17 cellular contexts compared by ENCODE assay signal in the genomic region with DNA sequence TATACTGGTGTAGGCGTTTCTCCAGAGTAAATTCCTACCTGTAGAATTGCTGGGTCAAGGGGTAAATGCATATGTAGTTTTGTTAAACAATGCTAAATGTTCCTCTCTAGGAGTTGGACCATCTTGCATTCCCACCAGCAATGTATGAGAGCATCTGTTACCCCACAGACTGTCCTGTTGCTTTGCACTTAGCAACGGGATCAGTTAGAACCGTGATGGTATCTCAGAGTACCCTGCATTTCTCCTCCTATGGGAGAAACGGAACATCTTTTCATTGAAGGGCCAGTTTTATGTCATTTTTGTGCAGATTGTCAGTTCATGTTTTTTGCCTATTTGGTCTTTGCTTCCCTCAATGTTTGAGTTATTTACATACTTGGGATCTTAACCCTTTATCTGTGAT. TPM values are rescaled to one million over a fixed set of nuclear protein-coding genes. Genes with fewer than 3 reads are reported as not detected.
A peak's percentile ranks its signal among the peaks of the same experiment; 100 is the strongest.
DNase-seq lines count a peak whose midpoint lies in the region; ATAC-seq, FAIRE-seq and TF ChIP-seq lines count a peak whose summit lies in the region.
"Had no signal": no experiment of that assay in that cellular context is flagged by ENCODE, and none has a peak within 500 bp of the region (broad histone marks: within the 10 kb centered on the region; RNA-seq: fewer than 3 reads in every experiment).

No MANE protein-coding gene starts in this region.

- TF ChIP-seq RAD21 in HepG2 (CRISPR knock-in tag; IDR thresholded peaks at IDR 0.05) = no peak

- TSS peak; percentile 59 for BruUV-seq in HepG2 (replicated peaks; lab: Mats Ljungman, UMichigan)

- peak overlapping the region; percentile 25; the same call in 1 of the 2 replicates for H3K9ac ChIP-seq in HepG2 (ENCODE audit: insufficient read depth, low read depth, low read length)

- H2AFZ ChIP-seq in HepG2 (ENCODE audit: low read length) = no peak overlapping the region

- H3K27me3 ChIP-seq in HepG2 (ENCODE audit: control insufficient read depth in 1 of 2, insufficient read depth in 2 of 2, low read length in 2 of 2) (no peaks in the 10 kb centered on the region), right lobe of liver (no peaks in the 10 kb centered on the region)
- H3K27me3 ChIP-seq: BLaER1 treated with 17β-estradiol and CSF1 and Interleukin-3, amounts not matched to agents 10 nM and 100 nM; uterus had no signal

- H3K27ac ChIP-seq in HepG2 (ENCODE audit: extremely low read length, insufficient read depth, low read length) (peak overlapping the region; percentile 69), right lobe of liver (no peak overlapping the region)

- 31% methylated on average over 4 of the region's 4 CpGs for WGBS in HepG2 (ENCODE audit: low lambda C conversion rate)
- 78% methylated on average over 3 of the region's 4 CpGs for WGBS in right lobe of liver (ENCODE audit: insufficient coverage, low coverage, low lambda C conversion rate, missing lambda C conversion rate)

- H3K9me3 Mint-ChIP-seq in activated B cell treated with CpG ODN at 0.5 μM for 24 hours = no peaks in the 10 kb centered on the region
- H3K9me3 Mint-ChIP-seq in immature natural killer cell = no peaks in the 10 kb centered on the region

- H3K9me3 ChIP-seq in HepG2 (ENCODE audit: low read length) = no peaks in the 10 kb centered on the region
- no peaks in the 10 kb centered on the region for H3K9me3 ChIP-seq in right lobe of liver
- H3K9me3 ChIP-seq: BLaER1 treated with 17β-estradiol and CSF1 and Interleukin-3, amounts not matched to agents 10 nM and 100 nM; gastroesophageal sphincter; uterus had no signal

- H3K36me3 ChIP-seq in HepG2 (replicated peaks in 1 of 2; ENCODE audit: control insufficient read depth in 1 of 2, insufficient read depth in 2 of 2, low read length in 2 of 2) (no peaks in the 10 kb centered on the region), right lobe of liver (no peaks in the 10 kb centered on the region)
- H3K36me3 ChIP-seq: BLaER1 treated with 17β-estradiol and CSF1 and Interleukin-3, amounts not matched to agents 10 nM and 100 nM; gastroesophageal sphincter; uterus had no signal

- H3K4me3 Mint-ChIP-seq in activated B cell treated with CpG ODN at 0.5 μM for 24 hours (peak overlapping the region; percentile 48), immature natural killer cell (peak overlapping the region; percentile 52 to 75 (median 68))

- H3K36me3 Mint-ChIP-seq in activated B cell treated with CpG ODN at 0.5 μM for 24 hours (ENCODE audit: low read depth) (no peaks in the 10 kb centered on the region), immature natural killer cell (no peaks in the 10 kb centered on the region)

- intact Hi-C loops in HepG2 (cut with micrococcal nuclease; ENCODE audit: unreplicated experiment) = loop anchor here (5.0 kb wide), 1 partner anchor 84 kb away; a partner anchor contains a TSS
- intact Hi-C loops in right lobe of liver (cut with DNase I) = no loop called here
- intact Hi-C loops in activated B cell treated with CpG ODN at 0.5 μM for 24 hours (cut with micrococcal nuclease) = loop anchor here (10.0 kb wide), 1 partner anchor 834 kb away; a partner anchor contains a TSS

- H3K4me1 ChIP-seq in HepG2 (ENCODE audit: insufficient read depth, low read length) (peaks cover 60% of the 10 kb centered on the region), right lobe of liver (peaks cover 0 to 12% (median 4%) of the 10 kb centered on the region in 4 donors)
- H3K4me1 ChIP-seq: uterus had no signal

- FAIRE-seq in HepG2 (lab: Jason Lieb, UNC) = no peak
- FAIRE-seq: GM18507, islet of Langerhans had no signal

- no peak for TF ChIP-seq EP300 in HepG2 (IDR thresholded peaks at IDR 0.05; ENCODE audit: low read depth in 2 of 2, low read length in 2 of 2)
- TF ChIP-seq EP300 in HepG2 (CRISPR knock-in tag; IDR thresholded peaks at IDR 0.05; ENCODE audit: borderline replicate concordance) = no peak

- H3K4me1 Mint-ChIP-seq in activated B cell treated with CpG ODN at 0.5 μM for 24 hours = peaks cover 8% of the 10 kb centered on the region
- H3K4me1 Mint-ChIP-seq in immature natural killer cell = peaks cover 10% of the 10 kb centered on the region in 2 donors

- H3K4me3 ChIP-seq in HepG2 (replicated peaks in 1 of 3; ENCODE audit: insufficient read depth in 1 of 3, low read depth in 2 of 3, low read length in 3 of 3) = peak overlapping the region in 1 of 3 experiments; percentile 11; a peak in 1 of 6 replicates
- no peak overlapping the region for H3K4me3 ChIP-seq in right lobe of liver

- POLR2A ChIA-PET in HepG2 (lab: Yijun Ruan, JAX) = interaction anchor here (1.4 to 2.7 kb wide), 3 partner anchors 9 to 13 kb away, joined by 5 to 25 read pairs (median 11); no protein-coding TSS in a partner anchor
- POLR2A ChIA-PET in activated B cell treated with CpG ODN at 0.5 μM for 24 hours (lab: Charles Lee) = interaction anchor here (1.2 to 1.9 kb wide), 3 partner anchors 22 to 838 kb away, joined by 3 to 16 read pairs (median 3); a partner anchor contains a TSS

- H3K79me2 ChIP-seq in HepG2 (ENCODE audit: insufficient read depth, low read length) = no peaks in the 10 kb centered on the region

- H3K27ac Mint-ChIP-seq in activated B cell treated with CpG ODN at 0.5 μM for 24 hours = peak overlapping the region; percentile 59
- H3K27ac Mint-ChIP-seq in immature natural killer cell = peak overlapping the region in 5 of 6 donors; percentile 3 to 78 (median 68)

- H3K4me2 ChIP-seq in HepG2 (ENCODE audit: low read depth, low read length) = peak overlapping the region; percentile 76

- DNase-seq in HepG2 (ENCODE audit: low spot score) (no peak), right lobe of liver (no peak), activated B cell treated with CpG ODN at 0.5 μM for 24 hours (no peak), immature natural killer cell (no peak), cerebellar nuclear complex (lab: John Stamatoyannopoulos, UW) (no peak), omental fat pad (ENCODE audit: low spot score) (no peak), NCI-H2227 (lab: John Stamatoyannopoulos, UW; ENCODE audit: unreplicated experiment) (no peak)
- DNase-seq: GF-D8, GOT3, NCI-H1694, NCI-H510A treated with DMSO at 0.1 percent for 48 hours, uterus had no signal

- no peak for TF ChIP-seq CTCF in HepG2 (CRISPR knock-in tag; IDR thresholded peaks at IDR 0.05)
- TF ChIP-seq CTCF in right lobe of liver (IDR thresholded peaks at IDR 0.05) = no peak
- no peak for TF ChIP-seq CTCF in activated B cell treated with CpG ODN at 0.5 μM for 24 hours (IDR thresholded peaks at IDR 0.05)
- TF ChIP-seq CTCF in omental fat pad (IDR thresholded peaks at IDR 0.05) = no peak

- CTCF ChIA-PET in HepG2 (lab: Yijun Ruan, JAX; ENCODE audit: low intra/inter-chr PET ratio, low total read pairs) (interaction anchor here (1.3 kb wide), 1 partner anchor 20 kb away, joined by 3 read pairs; no protein-coding TSS in a partner anchor), activated B cell treated with CpG ODN at 0.5 μM for 24 hours (lab: Charles Lee) (interaction anchor here (1.0 to 3.7 kb wide), 3 partner anchors 9 to 50 kb away, joined by 4 to 24 read pairs (median 17); a partner anchor contains a TSS)

- TF ChIP-seq POLR2A in HepG2 (IDR thresholded peaks at IDR 0.05; ENCODE audit: insufficient read depth in 1 of 2, low read depth in 2 of 2, low read length in 2 of 2) (no peak), right lobe of liver (IDR thresholded peaks at IDR 0.05) (no peak)

- H3K27me3 Mint-ChIP-seq in activated B cell treated with CpG ODN at 0.5 μM for 24 hours = no peaks in the 10 kb centered on the region
- peaks cover 0 to 12% (median 9%) of the 10 kb centered on the region in 3 donors for H3K27me3 Mint-ChIP-seq in immature natural killer cell (ENCODE audit: low read depth in 3 of 3)

- no peaks in the 10 kb centered on the region for H4K20me1 ChIP-seq in HepG2 (ENCODE audit: insufficient read depth, low read length)
- H4K20me1 ChIP-seq: BLaER1 treated with 17β-estradiol and CSF1 and Interleukin-3, amounts not matched to agents 10 nM and 100 nM had no signal

- in situ Hi-C loops in HepG2 (cut with HindIII; ENCODE audit: extremely low pct_ligation_motif_present, low pct_unique_long_range_greater_than_20kb) = no loop called here

- ATAC-seq in HepG2 = no peak
- ATAC-seq in right lobe of liver = no peak
- no peak for ATAC-seq in activated B cell treated with CpG ODN at 0.5 μM for 24 hours (ENCODE audit: low read depth)
- no peak for ATAC-seq in omental fat pad (ENCODE audit: low FRiP score)
- no peak for ATAC-seq in HG02610 (IDR thresholded peaks at IDR 0.05; ENCODE audit: unreplicated experiment)
- ATAC-seq: gastroesophageal sphincter had no signal

RNA-seq across cellular contexts. Expression of a gene that starts 18.0 kb away (rescaled TPM):
- total RNA-seq in HepG2 (2016; rRNA removed; fragmentation: Illumina TruSeq; extraction: Trizol) (0.09 and 0.13 TPM in 2 replicates), right lobe of liver (under 1 TPM in 3 of 6 experiments, not detected in 3; 0.12 to 0.18 (median 0.17) TPM), activated B cell treated with CpG ODN at 0.5 μM for 24 hours (not detected in 2 replicates), omental fat pad (not detected)
- not detected in 2 replicates for total RNA-seq in HepG2 (2016; cell fraction: cytosol; rRNA removed; fragmentation: Illumina TruSeq; extraction: Trizol; ENCODE audit: low read depth)
- total RNA-seq in HepG2 (2016; cell fraction: insoluble cytoplasmic fraction; rRNA removed; fragmentation: Illumina TruSeq; extraction: Trizol) = 0.19 and 0.26 TPM in 2 replicates
- total RNA-seq in HepG2 (2016; cell fraction: membrane; rRNA removed; fragmentation: Illumina TruSeq; extraction: Trizol) = 0.40 and 0.45 TPM in 2 replicates
- not detected in 2 replicates for total RNA-seq in HepG2 (2016; cell fraction: nucleus; rRNA removed; fragmentation: Illumina TruSeq; extraction: Trizol)
- polyA plus RNA-seq in HepG2 (2011; rRNA removed) (2.1 and 2.9 TPM in 2 replicates), immature natural killer cell (not detected)
- 1.8 and 2.0 TPM in 2 replicates for polyA plus RNA-seq in HepG2 (2011; cell fraction: cytosol; rRNA removed)
- polyA plus RNA-seq in HepG2 (2011; cell fraction: nucleus; rRNA removed) = 0.63 and 1.2 TPM in 2 replicates
- 0.72 and 1.4 TPM in 2 replicates for polyA plus RNA-seq in HepG2 (2012)
- polyA plus RNA-seq in HepG2 (2016; cell fraction: cytosol; fragmentation: Illumina TruSeq; extraction: Trizol; ENCODE audit: low read depth) = 0.24 and 0.29 TPM in 2 replicates
- 0.47 TPM in 2 replicates for polyA plus RNA-seq in HepG2 (2016; cell fraction: insoluble cytoplasmic fraction; fragmentation: Illumina TruSeq; extraction: Trizol; ENCODE audit: low read depth)
- 0.42 and 0.52 TPM in 2 replicates for polyA plus RNA-seq in HepG2 (2016; cell fraction: membrane; fragmentation: Illumina TruSeq; extraction: Trizol; ENCODE audit: low read depth)
- 0.42 TPM in 1 of 2 replicates, not detected in the other for polyA plus RNA-seq in HepG2 (2016; cell fraction: nucleus; fragmentation: Illumina TruSeq; extraction: Trizol; ENCODE audit: insufficient read depth, low read depth)
- 2.2 TPM in 1 of 2 replicates, not detected in the other for polyA minus RNA-seq in HepG2 (2011; rRNA and poly(A)+ RNA removed; ENCODE audit: low replicate concordance)
- polyA minus RNA-seq in HepG2 (2011; cell fraction: cytosol; rRNA and poly(A)+ RNA removed) = 0.59 and 0.62 TPM in 2 replicates
- 0.39 and 0.50 TPM in 2 replicates for polyA minus RNA-seq in HepG2 (2011; cell fraction: nucleus; rRNA and poly(A)+ RNA removed)
- total RNA-seq: gastroesophageal sphincter had no signal

RNA-seq across cellular contexts. Expression of a gene that starts 22.1 kb away (rescaled TPM):
- total RNA-seq in HepG2 (2016; rRNA removed; fragmentation: Illumina TruSeq; extraction: Trizol) (11.7 and 12.3 TPM in 2 replicates), right lobe of liver (10 to 100 TPM; 12.6 to 19.1 (median 16.0) TPM), activated B cell treated with CpG ODN at 0.5 μM for 24 hours (8.1 and 10.6 TPM in 2 replicates), omental fat pad (10 to 100 TPM; 14.3 to 19.3 (median 17.6) TPM)
- total RNA-seq in HepG2 (2016; cell fraction: cytosol; rRNA removed; fragmentation: Illumina TruSeq; extraction: Trizol; ENCODE audit: low read depth) = 1.5 and 2.2 TPM in 2 replicates
- 10.3 and 11.9 TPM in 2 replicates for total RNA-seq in HepG2 (2016; cell fraction: insoluble cytoplasmic fraction; rRNA removed; fragmentation: Illumina TruSeq; extraction: Trizol)
- 4.5 and 4.8 TPM in 2 replicates for total RNA-seq in HepG2 (2016; cell fraction: membrane; rRNA removed; fragmentation: Illumina TruSeq; extraction: Trizol)
- total RNA-seq in HepG2 (2016; cell fraction: nucleus; rRNA removed; fragmentation: Illumina TruSeq; extraction: Trizol) = 14.0 and 14.6 TPM in 2 replicates
- polyA plus RNA-seq in HepG2 (2011; rRNA removed) (7.9 and 8.5 TPM in 2 replicates), immature natural killer cell (10 to 100 TPM; 12.6 to 15.7 (median 15.5) TPM)
- polyA plus RNA-seq in HepG2 (2011; cell fraction: cytosol; rRNA removed) = 6.1 and 8.3 TPM in 2 replicates
- polyA plus RNA-seq in HepG2 (2011; cell fraction: nucleus; rRNA removed) = 12.9 and 14.6 TPM in 2 replicates
- 6.0 and 7.1 TPM in 2 replicates for polyA plus RNA-seq in HepG2 (2012)
- polyA plus RNA-seq in HepG2 (2016; cell fraction: cytosol; fragmentation: Illumina TruSeq; extraction: Trizol; ENCODE audit: low read depth) = 0.45 and 0.71 TPM in 2 replicates
- 6.7 and 7.3 TPM in 2 replicates for polyA plus RNA-seq in HepG2 (2016; cell fraction: insoluble cytoplasmic fraction; fragmentation: Illumina TruSeq; extraction: Trizol; ENCODE audit: low read depth)
- polyA plus RNA-seq in HepG2 (2016; cell fraction: membrane; fragmentation: Illumina TruSeq; extraction: Trizol; ENCODE audit: low read depth) = 1.6 and 1.7 TPM in 2 replicates
- 8.3 and 8.6 TPM in 2 replicates for polyA plus RNA-seq in HepG2 (2016; cell fraction: nucleus; fragmentation: Illumina TruSeq; extraction: Trizol; ENCODE audit: insufficient read depth, low read depth)
- 14.5 and 27.4 TPM in 2 replicates for polyA minus RNA-seq in HepG2 (2011; rRNA and poly(A)+ RNA removed; ENCODE audit: low replicate concordance)
- 9.3 and 9.7 TPM in 2 replicates for polyA minus RNA-seq in HepG2 (2011; cell fraction: cytosol; rRNA and poly(A)+ RNA removed)
- polyA minus RNA-seq in HepG2 (2011; cell fraction: nucleus; rRNA and poly(A)+ RNA removed) = 32.3 and 32.4 TPM in 2 replicates

Comparison
In these comparisons a context has a peak if more than half of its experiments do, and no peak if none do; other contexts are left out.
1. intact Hi-C loops: an anchor here in HepG2 (5.0 kb wide) and activated B cell treated with CpG ODN at 0.5 μM for 24 hours (10.0 kb wide); none called in right lobe of liver.